In the genomic region with DNA sequence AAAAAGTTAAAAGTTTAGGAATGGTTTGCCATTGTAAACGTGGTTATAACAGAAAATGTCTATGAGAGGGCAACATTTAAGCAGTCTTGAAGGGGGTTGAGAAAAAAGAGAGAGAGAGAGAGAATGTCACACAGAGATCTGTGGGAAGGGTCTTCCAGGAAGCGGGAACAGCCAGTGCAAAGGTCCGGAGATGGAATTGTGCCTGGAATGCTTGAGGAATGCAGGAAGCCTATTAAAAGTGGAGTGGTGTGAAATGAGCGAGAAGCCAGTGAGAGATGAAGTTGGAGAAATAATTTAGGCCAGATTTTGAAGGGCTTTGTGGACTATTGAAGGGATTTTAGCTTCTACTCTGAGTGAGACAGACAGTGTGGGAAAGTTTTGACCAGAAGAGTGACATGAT, we compare ENCODE assay signal across 6 cellular contexts.
"Had no signal": no experiment of that assay in that cellular context is flagged by ENCODE, and none has a peak within 500 bp of the region (broad histone marks: within the 10 kb centered on the region; RNA-seq: fewer than 3 reads in every experiment).

No MANE protein-coding gene starts in this region.

- DNase-seq: GOT3, H7, HFFc6, KBM-7 had no signal

- H3K27ac ChIP-seq: HL-60, KMS-11 had no signal
